8 cellular contexts compared by ENCODE assay signal in the genomic region with DNA sequence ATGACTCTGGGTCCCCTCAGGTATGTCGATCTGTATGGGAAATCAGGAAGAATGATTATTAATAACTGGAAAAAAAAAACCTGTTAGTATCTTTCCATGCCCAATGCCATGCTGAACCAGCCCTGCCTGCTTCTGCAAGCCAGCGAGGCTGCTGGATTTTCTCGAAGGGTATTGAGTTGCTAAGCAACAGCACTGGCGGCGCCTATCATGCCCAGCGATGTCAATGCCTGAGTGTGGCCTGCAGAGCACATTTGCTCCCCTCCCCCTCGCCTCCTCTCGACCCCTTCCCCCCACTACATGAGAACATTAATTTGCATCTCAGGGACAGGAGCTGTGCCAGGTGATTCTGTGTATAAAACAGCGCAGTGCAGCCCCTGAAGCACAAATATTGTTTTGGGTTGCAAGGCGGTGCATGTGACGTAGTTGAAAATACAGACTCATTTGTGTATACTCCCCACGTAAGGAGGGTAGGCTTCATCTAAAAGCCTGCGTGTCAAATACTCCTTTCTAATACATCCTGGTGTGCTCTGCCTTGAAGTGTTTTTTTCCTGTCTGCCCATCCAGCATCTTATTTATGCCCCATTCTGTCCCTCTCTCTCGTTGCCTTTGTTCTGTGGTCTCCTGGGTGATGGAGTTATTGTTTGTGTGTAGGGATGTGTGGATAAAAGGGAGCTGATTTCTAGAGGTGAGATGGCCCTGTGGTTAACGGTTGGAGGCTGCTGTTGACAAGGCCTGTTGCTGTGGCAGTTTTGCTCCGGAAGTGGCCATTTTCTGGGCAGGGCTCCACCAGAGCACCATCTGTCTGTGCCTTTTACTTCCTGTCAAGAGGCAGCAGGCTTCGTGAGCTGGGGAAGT. TPM values are rescaled to one million over a fixed set of nuclear protein-coding genes. Genes with fewer than 3 reads are reported as not detected.
A peak's percentile ranks its signal among the peaks of the same experiment; 100 is the strongest.
DNase-seq lines count a peak whose midpoint lies in the region; ATAC-seq and TF ChIP-seq lines count a peak whose summit lies in the region.

No MANE protein-coding gene starts in this region.

- no peak overlapping the region for H3K4me3 ChIP-seq in mucosa of descending colon

- DNase-seq in AG08396 (ENCODE audit: low spot score) = peak; percentile 52
- DNase-seq in NCI-H69 (lab: John Stamatoyannopoulos, UW) = peak; percentile 90
- DNase-seq in activated CD8-positive, alpha-beta memory T cell treated with anti-CD3 and anti-CD28 coated beads for 1 hour (ENCODE audit: extremely low read depth in 1 of 2, low read depth in 1 of 2) = peak; percentile 61 to 63
- peak; percentile 59 for DNase-seq in effector CD8-positive, alpha-beta T cell (lab: John Stamatoyannopoulos, UW)
- DNase-seq in mucosa of descending colon = peak; percentile 69 to 86 (median 73)
- DNase-seq in stimulated activated CD8-positive, alpha-beta memory T cell treated with anti-CD3 and anti-CD28 coated beads, Interleukin-7, amount 100 ng/mL, for 1 hour (ENCODE audit: low read depth in 2 of 2) = peak; percentile 55 to 70

- intact Hi-C loops in mucosa of descending colon (cut with DNase I, micrococcal nuclease) = loop anchor here in 1 of 2 donors (10.0 kb wide), 1 partner anchor 246 kb away; no protein-coding TSS in a partner anchor

- H3K9me3 ChIP-seq in mucosa of descending colon = no peaks in the 10 kb centered on the region

- H3K36me3 ChIP-seq in mucosa of descending colon (ENCODE audit: low read depth) = no peaks in the 10 kb centered on the region

- H3K4me1 ChIP-seq in mucosa of descending colon (ENCODE audit: low read depth) = peaks cover 20% of the 10 kb centered on the region

- ATAC-seq in GM19025 (IDR thresholded peaks at IDR 0.05; ENCODE audit: low read depth, unreplicated experiment) (peak; percentile 38), HG03280 (IDR thresholded peaks at IDR 0.05; ENCODE audit: unreplicated experiment) (peak; percentile 57), mucosa of descending colon (peak; percentile 73)

- TF ChIP-seq CTCF in mucosa of descending colon (IDR thresholded peaks at IDR 0.05) = no peak

RNA-seq across cellular contexts. Expression of gene ATP5PO, which starts 32.7 kb away (rescaled TPM):
- total RNA-seq in mucosa of descending colon = 100 to 1,000 TPM; 223 to 297 (median 282) TPM
